Comparison of ENCODE assay signal across 14 cellular contexts in the genomic region with DNA sequence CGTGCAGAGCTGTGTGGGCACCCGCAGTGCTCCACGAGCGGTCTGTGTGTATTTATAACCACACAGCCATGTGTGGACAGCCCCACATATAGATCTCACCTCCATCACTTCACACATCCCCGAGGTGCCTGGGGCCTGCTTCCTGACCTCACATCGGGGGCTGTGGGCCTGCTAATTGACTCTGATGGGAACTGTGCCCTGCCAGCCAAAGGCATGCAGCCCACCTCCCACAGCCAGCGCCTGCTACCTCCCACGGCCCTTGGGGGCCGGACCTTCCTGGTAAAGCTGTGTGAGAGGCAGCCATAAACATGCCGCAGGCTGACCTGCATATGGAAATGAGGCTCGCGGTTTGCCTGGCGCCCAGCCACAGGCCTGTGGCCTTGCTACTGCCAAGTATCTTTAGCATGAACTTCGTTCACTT.
A peak's percentile ranks its signal among the peaks of the same experiment; 100 is the strongest.
DNase-seq lines count a peak whose midpoint lies in the region; ATAC-seq lines count a peak whose summit lies in the region.
"Had no signal": no experiment of that assay in that cellular context is flagged by ENCODE, and none has a peak within 500 bp of the region (broad histone marks: within the 10 kb centered on the region; RNA-seq: fewer than 3 reads in every experiment).

No MANE protein-coding gene starts in this region.

- H3K4ac ChIP-seq in mesendoderm (ENCODE audit: low read depth, low read length) = no peak overlapping the region

- no peak overlapping the region for H4K8ac ChIP-seq in mesendoderm (ENCODE audit: low read depth, low read length)

- H3K4me1 ChIP-seq in BLaER1 (peaks cover 38% of the 10 kb centered on the region), adipocyte (ENCODE audit: control insufficient read depth, insufficient read depth, low read length) (peaks cover 9% of the 10 kb centered on the region), mesendoderm (ENCODE audit: control insufficient read depth, low read depth, low read length) (no peaks in the 10 kb centered on the region)
- H3K4me1 ChIP-seq: suprapubic skin had no signal

- no peak overlapping the region for H3K23ac ChIP-seq in mesendoderm (ENCODE audit: low read length)

- H3K27ac ChIP-seq in BLaER1 (peak overlapping the region; percentile 79), mesendoderm (ENCODE audit: low read depth, low read length) (no peak overlapping the region)
- H3K27ac ChIP-seq: HL-60, suprapubic skin had no signal

- H2BK120ac ChIP-seq in mesendoderm (ENCODE audit: low read depth, low read length) = no peak overlapping the region

- DNase-seq in adipocyte (ENCODE audit: low read depth) (peak; percentile 34), mesendoderm (peak; percentile 32), activated T-cell treated with anti-CD3 and anti-CD28 coated beads for 4 hours (no peak), hypothalamus (lab: John Stamatoyannopoulos, UW) (no peak), anterior cingulate cortex (lab: John Stamatoyannopoulos, UW) (no peak)
- DNase-seq: CD4-positive, alpha-beta T cell; left ventricle myocardium superior; NCI-H1092 treated with DMSO at 0.1 percent for 48 hours; stimulated activated CD4-positive, alpha-beta T cell treated with anti-CD3 and anti-CD28 coated beads, Interleukin-2, amount 100 ng/mL, for 48 hours had no signal

- H3K4me3 ChIP-seq in BLaER1 (no peak overlapping the region), adipocyte (ENCODE audit: low read length) (no peak overlapping the region), mesendoderm (ENCODE audit: low read length) (no peak overlapping the region)
- H3K4me3 ChIP-seq: suprapubic skin had no signal

- H3K9ac ChIP-seq in BLaER1 (peak overlapping the region; percentile 39), adipocyte (ENCODE audit: low read length) (no peak overlapping the region), mesendoderm (ENCODE audit: low read length) (no peak overlapping the region)

- H3K4me2 ChIP-seq in BLaER1 (peak overlapping the region; percentile 71), mesendoderm (ENCODE audit: low read length) (no peak overlapping the region)

- no peaks in the 10 kb centered on the region for H3K79me2 ChIP-seq in mesendoderm (ENCODE audit: control insufficient read depth, insufficient read depth, low read length)

- no peak overlapping the region for H4K5ac ChIP-seq in mesendoderm (ENCODE audit: low read length)

- no peak overlapping the region for H2AK5ac ChIP-seq in mesendoderm (ENCODE audit: low read length)

- no peaks in the 10 kb centered on the region for H4K20me1 ChIP-seq in BLaER1

- H3K18ac ChIP-seq in mesendoderm (ENCODE audit: low read length) = no peak overlapping the region

- H3K9me3 ChIP-seq in BLaER1 (peaks cover 4% of the 10 kb centered on the region; the same call in 1 of the 2 replicates), adipocyte (ENCODE audit: control insufficient read depth, low read length) (no peaks in the 10 kb centered on the region)
- H3K9me3 ChIP-seq: suprapubic skin had no signal

- no peak overlapping the region for H2BK5ac ChIP-seq in mesendoderm (ENCODE audit: low read length)

- H3K36me3 ChIP-seq in BLaER1 = no peaks in the 10 kb centered on the region
- no peaks in the 10 kb centered on the region for H3K36me3 ChIP-seq in adipocyte (ENCODE audit: control insufficient read depth, insufficient read depth, low read length, severe bottlenecking)
- H3K36me3 ChIP-seq in mesendoderm (ENCODE audit: control insufficient read depth, insufficient read depth, low read length) = no peaks in the 10 kb centered on the region
- H3K36me3 ChIP-seq: suprapubic skin had no signal

- H3K79me1 ChIP-seq in mesendoderm (ENCODE audit: low read length) = no peaks in the 10 kb centered on the region

- ATAC-seq in HG02678 (IDR thresholded peaks at IDR 0.05; ENCODE audit: unreplicated experiment) = peak; percentile 94
- no peak for ATAC-seq in GM21367 (IDR thresholded peaks at IDR 0.05; ENCODE audit: unreplicated experiment)
- ATAC-seq: left ventricle myocardium superior had no signal

- no peaks in the 10 kb centered on the region for H3K27me3 ChIP-seq in BLaER1
- peaks cover 12% of the 10 kb centered on the region for H3K27me3 ChIP-seq in adipocyte (replicated peaks; ENCODE audit: control insufficient read depth, insufficient read depth, low read length)
- H3K27me3 ChIP-seq in mesendoderm (ENCODE audit: insufficient read depth, low read length, poor library complexity) = no peaks in the 10 kb centered on the region

- no peak overlapping the region for H3K56ac ChIP-seq in mesendoderm (ENCODE audit: low read length)

- no peak overlapping the region for H2BK15ac ChIP-seq in mesendoderm (replicated peaks; ENCODE audit: low read depth)

- no CpG with 5 or more reads among the region's 14 CpGs for WGBS in mesendoderm (ENCODE audit: extremely low coverage, insufficient coverage, low lambda C conversion rate)

Comparison
In these comparisons a context has a peak if more than half of its experiments do, and no peak if none do; other contexts are left out.
1. DNase-seq: peak in adipocyte (single experiment) and mesendoderm (single experiment); none in activated T-cell treated with anti-CD3 and anti-CD28 coated beads for 4 hours (single experiment), hypothalamus (0 of 51) and anterior cingulate cortex (0 of 58).